ENCODE assay signal across 8 cellular contexts in genomic region chr14:99684356-99684952, GRCh38. TPM values are rescaled to one million over a fixed set of nuclear protein-coding genes. Genes with fewer than 3 reads are reported as not detected.
A peak's percentile ranks its signal among the peaks of the same experiment; 100 is the strongest.
DNase-seq lines count a peak whose midpoint lies in the region; ATAC-seq and TF ChIP-seq lines count a peak whose summit lies in the region.

No MANE protein-coding gene starts in this region.

- peak overlapping the region; percentile 97 for H2AFZ ChIP-seq in parathyroid adenoma

- H3K27me3 ChIP-seq in dorsolateral prefrontal cortex (no peaks in the 10 kb centered on the region), parathyroid adenoma (ENCODE audit: control insufficient read depth, insufficient read depth, low read length) (no peaks in the 10 kb centered on the region)

- ATAC-seq in GM19043 (IDR thresholded peaks at IDR 0.05; ENCODE audit: low read depth, unreplicated experiment) = peak; percentile 27
- ATAC-seq in HG03520 (IDR thresholded peaks at IDR 0.05; ENCODE audit: unreplicated experiment) = peak; percentile 28
- no peak for ATAC-seq in HG03108 (IDR thresholded peaks at IDR 0.05; ENCODE audit: unreplicated experiment)

- H3K4me1 ChIP-seq in parathyroid adenoma = peaks cover 4% of the 10 kb centered on the region

- DNase-seq in AG10803 (ENCODE audit: low read depth) (no peak), dorsolateral prefrontal cortex (peak in 1 of 10 donors; percentile 28), occipital lobe (lab: John Stamatoyannopoulos, UW) (no peak), NCI-H748 treated with DMSO at 0.1 percent for 48 hours (lab: John Stamatoyannopoulos, UW) (no peak)

- H3K36me3 ChIP-seq in parathyroid adenoma (ENCODE audit: control insufficient read depth, insufficient read depth, low read length) = no peaks in the 10 kb centered on the region

- no peak overlapping the region for H3K9ac ChIP-seq in parathyroid adenoma

- intact Hi-C loops in dorsolateral prefrontal cortex (cut with DNase I) = loop anchor here (5.0 kb wide), 4 partner anchors 108 to 202 kb away; partner anchors contain the start of genes CCNK (in 1 of the 2), EML1 (in 1 of the 2) and SETD3 (in 1 of the 2)

- TF ChIP-seq CTCF in AG10803 (conservative IDR thresholded peaks at IDR 0.05; ENCODE audit: low read length) (no peak), dorsolateral prefrontal cortex (IDR thresholded peaks at IDR 0.05 in 54 of 56, conservative IDR thresholded peaks at IDR 0.05 in 2 of 56; ENCODE audit: low read depth in 1 of 56, partially characterized antibody in 56 of 56) (peak in 2 of 56 donors; percentile 5 to 25), parathyroid adenoma (IDR thresholded peaks at IDR 0.05) (no peak)

- no peaks in the 10 kb centered on the region for H3K9me3 ChIP-seq in parathyroid adenoma (ENCODE audit: control insufficient read depth, low read length)

- peak overlapping the region; percentile 57 for H3K4me3 ChIP-seq in AG10803 (ENCODE audit: low read length)
- H3K4me3 ChIP-seq in dorsolateral prefrontal cortex = peak overlapping the region; percentile 51 to 97 (median 80)
- peak overlapping the region; percentile 60 for H3K4me3 ChIP-seq in parathyroid adenoma (ENCODE audit: low read depth, low read length)

- peak overlapping the region; percentile 84 for H3K4me2 ChIP-seq in parathyroid adenoma (ENCODE audit: low read length)

- H3K79me2 ChIP-seq in parathyroid adenoma = peaks cover 5% of the 10 kb centered on the region

- H3K27ac ChIP-seq in dorsolateral prefrontal cortex (peak overlapping the region in 33 of 59 donors; percentile 13 to 79 (median 56)), parathyroid adenoma (no peak overlapping the region)

RNA-seq across cellular contexts. Expression of gene CYP46A1, which starts 0.4 kb away (rescaled TPM):
- total RNA-seq in dorsolateral prefrontal cortex (100 to 1,000 TPM in 17 of 120 experiments, 10 to 100 TPM in 103; 26.0 to 165 (median 81.5) TPM), occipital lobe (2.3 TPM)

RNA-seq across cellular contexts. Expression of gene HHIPL1, which starts 39.5 kb away (rescaled TPM):
- total RNA-seq in dorsolateral prefrontal cortex (10 to 100 TPM in 118 of 120 experiments, 1 to 10 TPM in 2; 8.6 to 35.8 (median 18.2) TPM), occipital lobe (6.4 TPM)
